In genomic region chr16:83899978-83900377, GRCh38 we compare ENCODE assay signal across 9 cellular contexts. TPM values are rescaled to one million over a fixed set of nuclear protein-coding genes. Genes with fewer than 3 reads are reported as not detected.
DNase-seq lines count a peak whose midpoint lies in the region; ATAC-seq and TF ChIP-seq lines count a peak whose summit lies in the region.
"Had no signal": no experiment of that assay in that cellular context is flagged by ENCODE, and none has a peak within 500 bp of the region (broad histone marks: within the 10 kb centered on the region; RNA-seq: fewer than 3 reads in every experiment).

No MANE protein-coding gene starts in this region.

- H3K4me3 ChIP-seq in BE2C (ENCODE audit: low read depth, low read length), result peak overlapping the region; percentile 53
- peak overlapping the region; percentile 55 for H3K4me3 ChIP-seq in MM.1S (ENCODE audit: low read length)
- peak overlapping the region; percentile 80 to 81 for H3K4me3 ChIP-seq in duodenal mucosa (ENCODE audit: low read depth in 1 of 2, low read length in 2 of 2)

- H3K79me2 ChIP-seq in MM.1S (ENCODE audit: low read length), result no peaks in the 10 kb centered on the region

- H3K4me1 Mint-ChIP-seq in natural killer cell treated with Interleukin-12 subunit alpha and Interleukin-12 subunit beta and Interleukin-15 and Interleukin-18, amount 100 ng/mL, for 72 hours (ENCODE audit: low read depth in 2 of 2), result peaks cover 23 to 30% of the 10 kb centered on the region in 2 donors

- no peaks in the 10 kb centered on the region for H3F3A ChIP-seq in MM.1S (ENCODE audit: insufficient read depth, low read length)

- peak overlapping the region; percentile 79 for H3K27ac Mint-ChIP-seq in natural killer cell treated with Interleukin-12 subunit alpha and Interleukin-12 subunit beta and Interleukin-15 and Interleukin-18, amount 100 ng/mL, for 72 hours

- no peaks in the 10 kb centered on the region for H3K36me3 Mint-ChIP-seq in natural killer cell treated with Interleukin-12 subunit alpha and Interleukin-12 subunit beta and Interleukin-15 and Interleukin-18, amount 100 ng/mL, for 72 hours

- peak overlapping the region; percentile 95 for H3K4me3 Mint-ChIP-seq in natural killer cell treated with Interleukin-12 subunit alpha and Interleukin-12 subunit beta and Interleukin-15 and Interleukin-18, amount 100 ng/mL, for 72 hours

- H3K9ac ChIP-seq in MM.1S (ENCODE audit: low read length) (no peak overlapping the region), duodenal mucosa (ENCODE audit: low read depth in 1 of 2, low read length in 2 of 2) (peak overlapping the region; percentile 76 to 79)

- no peaks in the 10 kb centered on the region for H4K20me1 ChIP-seq in MM.1S (ENCODE audit: insufficient read depth, low read length)

- H3K9me2 ChIP-seq in MM.1S (replicated peaks; ENCODE audit: insufficient read depth, low read length), result no peaks in the 10 kb centered on the region

- H3K4me1 ChIP-seq in BE2C (no peaks in the 10 kb centered on the region; the same call in none of the 2 replicates), MM.1S (ENCODE audit: low read length) (0 out of 2 replicates have a peak, but pooled peaks cover 3% of the 10 kb centered on the region), duodenal mucosa (ENCODE audit: control insufficient read depth in 1 of 2, insufficient read depth in 2 of 2, low read length in 2 of 2) (peaks cover 23 to 25% of the 10 kb centered on the region in 2 donors)

- H3K27me3 ChIP-seq in BE2C, result no peaks in the 10 kb centered on the region
- H3K27me3 ChIP-seq in MM.1S (replicated peaks; ENCODE audit: insufficient read depth, low read length), result no peaks in the 10 kb centered on the region
- H3K27me3 ChIP-seq in duodenal mucosa (ENCODE audit: control insufficient read depth in 1 of 2, insufficient read depth in 2 of 2, low read length in 2 of 2), result no peaks in the 10 kb centered on the region

- H3K36me3 ChIP-seq in BE2C (no peaks in the 10 kb centered on the region), MM.1S (replicated peaks; ENCODE audit: insufficient read depth, low read length) (no peaks in the 10 kb centered on the region), duodenal mucosa (ENCODE audit: control insufficient read depth in 1 of 2, insufficient read depth in 2 of 2, low read length in 2 of 2) (peaks cover 3% of the 10 kb centered on the region in 2 donors)

- TF ChIP-seq CTCF in BE2C (IDR thresholded peaks at IDR 0.05; ENCODE audit: low read depth, low read length) (no peak), MM.1S (IDR thresholded peaks at IDR 0.05; ENCODE audit: low read length) (no peak)

- H3K9me3 ChIP-seq in BE2C (no peaks in the 10 kb centered on the region), MM.1S (replicated peaks; ENCODE audit: insufficient read depth, low read length) (no peaks in the 10 kb centered on the region), duodenal mucosa (ENCODE audit: control insufficient read depth in 1 of 2, low read length in 2 of 2) (no peaks in the 10 kb centered on the region)

- 0 out of 2 replicates have a peak overlapping the region, but pooled peaks have one; percentile 23 for H2AFZ ChIP-seq in MM.1S (ENCODE audit: low read length)

- no peaks in the 10 kb centered on the region for H3K9me3 Mint-ChIP-seq in natural killer cell treated with Interleukin-12 subunit alpha and Interleukin-12 subunit beta and Interleukin-15 and Interleukin-18, amount 100 ng/mL, for 72 hours

- peaks cover 6 to 11% of the 10 kb centered on the region in 2 donors for H3K27me3 Mint-ChIP-seq in natural killer cell treated with Interleukin-12 subunit alpha and Interleukin-12 subunit beta and Interleukin-15 and Interleukin-18, amount 100 ng/mL, for 72 hours

- no peak for DNase-seq in BE2C
- no peak for DNase-seq in MM.1S
- DNase-seq in natural killer cell treated with Interleukin-12 subunit alpha and Interleukin-12 subunit beta and Interleukin-15 and Interleukin-18, amount 100 ng/mL, for 72 hours (ENCODE audit: low spot score), result no peak
- no peak for DNase-seq in effector CD4-positive, alpha-beta T cell
- DNase-seq in 8988T, result no peak
- DNase-seq: NCI-H510A had no signal

- no peak for ATAC-seq in natural killer cell treated with Interleukin-12 subunit alpha and Interleukin-12 subunit beta and Interleukin-15 and Interleukin-18, amount 100 ng/mL, for 72 hours
- ATAC-seq in GM18861 (IDR thresholded peaks at IDR 0.05; ENCODE audit: unreplicated experiment), result no peak
- ATAC-seq in HG03520 (IDR thresholded peaks at IDR 0.05; ENCODE audit: unreplicated experiment), result no peak

- H3K27ac ChIP-seq in MM.1S (ENCODE audit: low read length) (no peak overlapping the region), duodenal mucosa (ENCODE audit: low read depth, low read length) (no peak overlapping the region)

- H3K4me2 ChIP-seq in MM.1S (ENCODE audit: low read depth, low read length), result peak overlapping the region; percentile 86

RNA-seq across cellular contexts. Expression of gene MLYCD, which starts 1.1 kb away (rescaled TPM):
- polyA plus RNA-seq in BE2C (2012; ENCODE audit: insufficient read depth, insufficient read length, low read depth), result 1.8 TPM
- 1 to 10 TPM; 6.1 to 7.1 TPM for total RNA-seq in natural killer cell treated with Interleukin-12 subunit alpha and Interleukin-12 subunit beta and Interleukin-15 and Interleukin-18, amount 100 ng/mL, for 72 hours

RNA-seq across cellular contexts. Expression of gene OSGIN1, which starts 53.1 kb away (rescaled TPM):
- not detected for polyA plus RNA-seq in BE2C (2012; ENCODE audit: insufficient read depth, insufficient read length, low read depth)
- under 1 TPM in 1 of 2 donors, not detected in 1; 0.38 TPM for total RNA-seq in natural killer cell treated with Interleukin-12 subunit alpha and Interleukin-12 subunit beta and Interleukin-15 and Interleukin-18, amount 100 ng/mL, for 72 hours
